ENCODE assay signal across 4 cellular contexts in genomic region chr1:6559161-6559560, GRCh38. TPM values are rescaled to one million over a fixed set of nuclear protein-coding genes. Genes with fewer than 3 reads are reported as not detected.
"Had no signal": no experiment of that assay in that cellular context is flagged by ENCODE, and none has a peak within 500 bp of the region (broad histone marks: within the 10 kb centered on the region; RNA-seq: fewer than 3 reads in every experiment).

No MANE protein-coding gene starts in this region.

RNA-seq across cellular contexts. Expression of gene TAS1R1, which starts 4.1 kb away (rescaled TPM):
- total RNA-seq: GM23338, H1, H9, HT1080 had no signal
